8 cellular contexts compared by ENCODE assay signal in genomic region chr5:111511174-111512025, GRCh38. TPM values are rescaled to one million over a fixed set of nuclear protein-coding genes. Genes with fewer than 3 reads are reported as not detected.
DNase-seq lines count a peak whose midpoint lies in the region; ATAC-seq and TF ChIP-seq lines count a peak whose summit lies in the region.

No MANE protein-coding gene starts in this region.

- H3K36me3 ChIP-seq in sigmoid colon: no peaks in the 10 kb centered on the region

- no peaks in the 10 kb centered on the region for H3K9me3 ChIP-seq in sigmoid colon

- peak overlapping the region; percentile 91 for H3K27ac Mint-ChIP-seq in activated naive CD4-positive, alpha-beta T cell treated with anti-CD3 and anti-CD28 coated beads, Interleukin-2, amount 10 ng/mL, durations not matched to agents 7 days and 5 days
- H3K27ac Mint-ChIP-seq in activated CD8-positive, alpha-beta T cell treated with anti-CD3 and anti-CD28 coated beads, Interleukin-2, amount 10 ng/mL, durations not matched to agents 7 days and 5 days: peak overlapping the region; percentile 97

- intact Hi-C loops in left cardiac atrium (cut with DNase I): no loop called here
- intact Hi-C loops in sigmoid colon (cut with DNase I): no loop called here

- ATAC-seq in HG03108 (IDR thresholded peaks at IDR 0.05; ENCODE audit: unreplicated experiment) (peak; percentile 13), left cardiac atrium (peak; percentile 19 to 40)
- peak; percentile 11 for ATAC-seq in activated CD8-positive, alpha-beta T cell treated with anti-CD3 and anti-CD28 coated beads, Interleukin-2, amount 10 ng/mL, durations not matched to agents 7 days and 5 days

- in situ Hi-C loops in GM13977 (cut with MboI; ENCODE audit: low pct_unique_long_range_greater_than_20kb, low sequenced_read_pairs, unreplicated experiment): no loop called here

- TF ChIP-seq POLR2A in sigmoid colon (IDR thresholded peaks at IDR 0.05): no peak

- TF ChIP-seq CTCF in sigmoid colon (IDR thresholded peaks at IDR 0.05): no peak
- no peak for TF ChIP-seq CTCF in GM13977 (IDR thresholded peaks at IDR 0.05; ENCODE audit: extremely low read depth, insufficient read depth, missing control alignments)

- peaks cover 54% of the 10 kb centered on the region for H3K4me1 Mint-ChIP-seq in activated naive CD4-positive, alpha-beta T cell treated with anti-CD3 and anti-CD28 coated beads, Interleukin-2, amount 10 ng/mL, durations not matched to agents 7 days and 5 days
- peaks cover 54% of the 10 kb centered on the region for H3K4me1 Mint-ChIP-seq in activated CD8-positive, alpha-beta T cell treated with anti-CD3 and anti-CD28 coated beads, Interleukin-2, amount 10 ng/mL, durations not matched to agents 7 days and 5 days (ENCODE audit: low read depth)

- CTCF ChIA-PET in activated naive CD4-positive, alpha-beta T cell treated with anti-CD3 and anti-CD28 coated beads, Interleukin-2, amount 10 ng/mL, durations not matched to agents 7 days and 5 days (lab: Charles Lee): interaction anchor here (1.1 to 2.9 kb wide), 5 partner anchors 14 to 636 kb away, joined by 3 to 11 read pairs (median 6); no protein-coding TSS in a partner anchor
- CTCF ChIA-PET in activated CD8-positive, alpha-beta T cell treated with anti-CD3 and anti-CD28 coated beads, Interleukin-2, amount 10 ng/mL, durations not matched to agents 7 days and 5 days (lab: Charles Lee): interaction anchor here (0.6 to 6.9 kb wide), 7 partner anchors 12 to 650 kb away, joined by 3 to 49 read pairs (median 3); no protein-coding TSS in a partner anchor

- no peaks in the 10 kb centered on the region for H3K27me3 ChIP-seq in sigmoid colon

- DNase-seq in activated naive CD4-positive, alpha-beta T cell treated with anti-CD3 and anti-CD28 coated beads, Interleukin-2, amount 10 ng/mL, durations not matched to agents 7 days and 5 days: no peak
- no peak for DNase-seq in activated naive CD4-positive, alpha-beta T cell treated with anti-CD3 and anti-CD28 coated beads, Interleukin-2, amount 50 U/mL, for 16 hours
- DNase-seq in activated CD8-positive, alpha-beta T cell treated with anti-CD3 and anti-CD28 coated beads, Interleukin-2, amount 10 ng/mL, durations not matched to agents 7 days and 5 days: no peak
- no peak for DNase-seq in left cardiac atrium
- no peak for DNase-seq in sigmoid colon
- no peak for DNase-seq in LoVo (ENCODE audit: low spot score)
- DNase-seq in GM13977 (ENCODE audit: low spot score): no peak

- peak overlapping the region; percentile 61 to 87 (median 76) for H3K4me3 ChIP-seq in sigmoid colon

- peak overlapping the region; percentile 84 for H3K4me3 Mint-ChIP-seq in activated naive CD4-positive, alpha-beta T cell treated with anti-CD3 and anti-CD28 coated beads, Interleukin-2, amount 10 ng/mL, durations not matched to agents 7 days and 5 days
- H3K4me3 Mint-ChIP-seq in activated CD8-positive, alpha-beta T cell treated with anti-CD3 and anti-CD28 coated beads, Interleukin-2, amount 10 ng/mL, durations not matched to agents 7 days and 5 days: peak overlapping the region; percentile 98

- no peaks in the 10 kb centered on the region for H3K27me3 Mint-ChIP-seq in activated naive CD4-positive, alpha-beta T cell treated with anti-CD3 and anti-CD28 coated beads, Interleukin-2, amount 10 ng/mL, durations not matched to agents 7 days and 5 days
- no peaks in the 10 kb centered on the region for H3K27me3 Mint-ChIP-seq in activated CD8-positive, alpha-beta T cell treated with anti-CD3 and anti-CD28 coated beads, Interleukin-2, amount 10 ng/mL, durations not matched to agents 7 days and 5 days (ENCODE audit: low read depth)

- no peak for TF ChIP-seq EP300 in sigmoid colon (IDR thresholded peaks at IDR 0.05)

- WGBS in sigmoid colon, 2 donors: 1 to 5% methylated on average over 9 of the region's 9 CpGs

- peaks cover 0 to 19% (median 6%) of the 10 kb centered on the region in 4 donors for H3K4me1 ChIP-seq in sigmoid colon

- POLR2A ChIA-PET in activated CD8-positive, alpha-beta T cell treated with anti-CD3 and anti-CD28 coated beads, Interleukin-2, amount 10 ng/mL, durations not matched to agents 7 days and 5 days (lab: Charles Lee): interaction anchor here (0.6 to 1.8 kb wide), 7 partner anchors 13 to 649 kb away, joined by 3 to 15 read pairs (median 5); no protein-coding TSS in a partner anchor

- H3K9me3 Mint-ChIP-seq in activated naive CD4-positive, alpha-beta T cell treated with anti-CD3 and anti-CD28 coated beads, Interleukin-2, amount 10 ng/mL, durations not matched to agents 7 days and 5 days: no peaks in the 10 kb centered on the region
- H3K9me3 Mint-ChIP-seq in activated CD8-positive, alpha-beta T cell treated with anti-CD3 and anti-CD28 coated beads, Interleukin-2, amount 10 ng/mL, durations not matched to agents 7 days and 5 days (ENCODE audit: insufficient read depth): no peaks in the 10 kb centered on the region

- peaks cover 24% of the 10 kb centered on the region for H3K36me3 Mint-ChIP-seq in activated naive CD4-positive, alpha-beta T cell treated with anti-CD3 and anti-CD28 coated beads, Interleukin-2, amount 10 ng/mL, durations not matched to agents 7 days and 5 days
- peaks cover 23% of the 10 kb centered on the region for H3K36me3 Mint-ChIP-seq in activated CD8-positive, alpha-beta T cell treated with anti-CD3 and anti-CD28 coated beads, Interleukin-2, amount 10 ng/mL, durations not matched to agents 7 days and 5 days (ENCODE audit: low read depth)

- H3K27ac ChIP-seq in sigmoid colon: peak overlapping the region; percentile 79 to 88 (median 84)

RNA-seq across cellular contexts. Expression of gene STARD4, which starts 0.9 kb away (rescaled TPM):
- 10 to 100 TPM; 52.3 to 55.9 TPM for total RNA-seq in activated CD8-positive, alpha-beta T cell treated with anti-CD3 and anti-CD28 coated beads, Interleukin-2, amount 10 ng/mL, durations not matched to agents 7 days and 5 days
- total RNA-seq in left cardiac atrium (10 to 100 TPM in 1 of 2 donors, 1 to 10 TPM in 1; 6.5 to 22.3 TPM), sigmoid colon (1 to 10 TPM; 3.3 to 8.6 (median 7.8) TPM)
- 10 to 100 TPM; 13.2 to 24.5 (median 23.9) TPM for polyA plus RNA-seq in sigmoid colon
